8 cellular contexts compared by ENCODE assay signal in genomic region chr1:235888119-235888643, GRCh38. TPM values are rescaled to one million over a fixed set of nuclear protein-coding genes. Genes with fewer than 3 reads are reported as not detected.
DNase-seq lines count a peak whose midpoint lies in the region; ATAC-seq, FAIRE-seq and TF ChIP-seq lines count a peak whose summit lies in the region.

No MANE protein-coding gene starts in this region.

- no peak overlapping the region for H3K4me3 ChIP-seq in foreskin fibroblast (ENCODE audit: low read depth in 1 of 2, low read length in 2 of 2)
- H3K4me3 ChIP-seq in upper lobe of left lung = no peak overlapping the region

- peaks cover 3% of the 10 kb centered on the region for H3K36me3 Mint-ChIP-seq in activated T-helper 2 cell treated with anti-CD3 and anti-CD28 coated beads, Interferon-gamma antibody, Interleukin-2, Interleukin-4, amounts not matched to agents 10 μg/mL and 5 μg/mL and 100 μg/mL, durations not matched to agents 14 hours and 24 hours and 36 hours (ENCODE audit: low read depth)

- intact Hi-C loops in activated T-helper 2 cell treated with anti-CD3 and anti-CD28 coated beads, Interferon-gamma antibody, Interleukin-2, Interleukin-4, amounts not matched to agents 10 μg/mL and 5 μg/mL and 100 μg/mL, durations not matched to agents 14 hours and 24 hours and 36 hours (cut with micrococcal nuclease) = loop anchor here (1.0 to 5.0 kb wide), 7 partner anchors 15 to 111 kb away; no protein-coding TSS in a partner anchor

- no peaks in the 10 kb centered on the region for H3K9me3 ChIP-seq in upper lobe of left lung

- ATAC-seq in GM19467 (IDR thresholded peaks at IDR 0.05; ENCODE audit: unreplicated experiment) = peak; percentile 79
- ATAC-seq in HG03354 (IDR thresholded peaks at IDR 0.05; ENCODE audit: poor library complexity, severe bottlenecking, unreplicated experiment) = peak; percentile 77
- no peak for ATAC-seq in upper lobe of left lung (ENCODE audit: low FRiP score in 2 of 2)

- H3K4me3 Mint-ChIP-seq in activated T-helper 2 cell treated with anti-CD3 and anti-CD28 coated beads, Interferon-gamma antibody, Interleukin-2, Interleukin-4, amounts not matched to agents 10 μg/mL and 5 μg/mL and 100 μg/mL, durations not matched to agents 14 hours and 24 hours and 36 hours (ENCODE audit: low read depth) = peak overlapping the region; percentile 45

- no peak for TF ChIP-seq CTCF in D721Med (IDR thresholded peaks at IDR 0.05; ENCODE audit: insufficient read depth, missing control alignments)
- no peak for TF ChIP-seq CTCF in foreskin fibroblast (IDR thresholded peaks at IDR 0.05; ENCODE audit: low read depth, low read length)
- no peak for TF ChIP-seq CTCF in upper lobe of left lung (IDR thresholded peaks at IDR 0.05)

- no peak for TF ChIP-seq POLR2A in upper lobe of left lung (IDR thresholded peaks at IDR 0.05)

- peak overlapping the region; percentile 93 for H3K27ac Mint-ChIP-seq in activated T-helper 2 cell treated with anti-CD3 and anti-CD28 coated beads, Interferon-gamma antibody, Interleukin-2, Interleukin-4, amounts not matched to agents 10 μg/mL and 5 μg/mL and 100 μg/mL, durations not matched to agents 14 hours and 24 hours and 36 hours

- H3K27me3 Mint-ChIP-seq in activated T-helper 2 cell treated with anti-CD3 and anti-CD28 coated beads, Interferon-gamma antibody, Interleukin-2, Interleukin-4, amounts not matched to agents 10 μg/mL and 5 μg/mL and 100 μg/mL, durations not matched to agents 14 hours and 24 hours and 36 hours (ENCODE audit: low read depth) = no peaks in the 10 kb centered on the region

- H3K4me1 ChIP-seq in upper lobe of left lung = peaks cover 0 to 20% (median 13%) of the 10 kb centered on the region in 4 donors

- FAIRE-seq in D721Med (lab: Jason Lieb, UNC) = no peak

- TF ChIP-seq EP300 in upper lobe of left lung (IDR thresholded peaks at IDR 0.05) = no peak

- 52 to 66% methylated on average over 8 of the region's 8 CpGs for WGBS in upper lobe of left lung, 2 donors

- DNase-seq in activated T-helper 2 cell treated with anti-CD3 and anti-CD28 coated beads, Interferon-gamma antibody, Interleukin-2, Interleukin-4, amounts not matched to agents 10 μg/mL and 5 μg/mL and 100 μg/mL, durations not matched to agents 14 hours and 24 hours and 36 hours (ENCODE audit: low spot score) = peak; percentile 55
- peak; percentile 26 for DNase-seq in stimulated activated CD8-positive, alpha-beta memory T cell treated with anti-CD3 and anti-CD28 coated beads, Interleukin-7, amount 100 ng/mL, for 24 hours (ENCODE audit: low read depth)
- DNase-seq in NCI-H82 (lab: John Stamatoyannopoulos, UW) (no peak), D721Med (ENCODE audit: insufficient read length, low spot score) (no peak), foreskin fibroblast (no peak), upper lobe of left lung (no peak)

- no peaks in the 10 kb centered on the region for H3K27me3 ChIP-seq in upper lobe of left lung

- H3K27ac ChIP-seq in upper lobe of left lung = peak overlapping the region in 2 of 4 donors; percentile 11 to 49

- no peaks in the 10 kb centered on the region for H3K36me3 ChIP-seq in upper lobe of left lung

- peaks cover 40% of the 10 kb centered on the region for H3K4me1 Mint-ChIP-seq in activated T-helper 2 cell treated with anti-CD3 and anti-CD28 coated beads, Interferon-gamma antibody, Interleukin-2, Interleukin-4, amounts not matched to agents 10 μg/mL and 5 μg/mL and 100 μg/mL, durations not matched to agents 14 hours and 24 hours and 36 hours (ENCODE audit: low read depth)

- H3K9me3 Mint-ChIP-seq in activated T-helper 2 cell treated with anti-CD3 and anti-CD28 coated beads, Interferon-gamma antibody, Interleukin-2, Interleukin-4, amounts not matched to agents 10 μg/mL and 5 μg/mL and 100 μg/mL, durations not matched to agents 14 hours and 24 hours and 36 hours = peaks cover 5% of the 10 kb centered on the region

RNA-seq across cellular contexts. Expression of gene LYST, which starts 21.5 kb away (rescaled TPM):
- 98.6 and 110 TPM in 2 replicates for total RNA-seq in activated T-helper 2 cell treated with anti-CD3 and anti-CD28 coated beads, Interferon-gamma antibody, Interleukin-2, Interleukin-4, amounts not matched to agents 10 μg/mL and 5 μg/mL and 100 μg/mL, durations not matched to agents 14 hours and 24 hours and 36 hours
- total RNA-seq in upper lobe of left lung = 10 to 100 TPM; 34.0 to 87.0 (median 54.0) TPM

Comparison
In these comparisons a context has a peak if more than half of its experiments do, and no peak if none do; other contexts are left out.
1. ATAC-seq: peak in GM19467 (single experiment) and HG03354 (single experiment); none in upper lobe of left lung (0 of 2).
2. DNase-seq: peak in activated T-helper 2 cell treated with anti-CD3 and anti-CD28 coated beads, Interferon-gamma antibody, Interleukin-2, Interleukin-4, amounts not matched to agents 10 μg/mL and 5 μg/mL and 100 μg/mL, durations not matched to agents 14 hours and 24 hours and 36 hours (single experiment) and stimulated activated CD8-positive, alpha-beta memory T cell treated with anti-CD3 and anti-CD28 coated beads, Interleukin-7, amount 100 ng/mL, for 24 hours (single experiment); none in NCI-H82 (single experiment), D721Med (single experiment), foreskin fibroblast (0 of 2) and upper lobe of left lung (0 of 2).